22 cellular contexts compared by ENCODE assay signal in the genomic region with DNA sequence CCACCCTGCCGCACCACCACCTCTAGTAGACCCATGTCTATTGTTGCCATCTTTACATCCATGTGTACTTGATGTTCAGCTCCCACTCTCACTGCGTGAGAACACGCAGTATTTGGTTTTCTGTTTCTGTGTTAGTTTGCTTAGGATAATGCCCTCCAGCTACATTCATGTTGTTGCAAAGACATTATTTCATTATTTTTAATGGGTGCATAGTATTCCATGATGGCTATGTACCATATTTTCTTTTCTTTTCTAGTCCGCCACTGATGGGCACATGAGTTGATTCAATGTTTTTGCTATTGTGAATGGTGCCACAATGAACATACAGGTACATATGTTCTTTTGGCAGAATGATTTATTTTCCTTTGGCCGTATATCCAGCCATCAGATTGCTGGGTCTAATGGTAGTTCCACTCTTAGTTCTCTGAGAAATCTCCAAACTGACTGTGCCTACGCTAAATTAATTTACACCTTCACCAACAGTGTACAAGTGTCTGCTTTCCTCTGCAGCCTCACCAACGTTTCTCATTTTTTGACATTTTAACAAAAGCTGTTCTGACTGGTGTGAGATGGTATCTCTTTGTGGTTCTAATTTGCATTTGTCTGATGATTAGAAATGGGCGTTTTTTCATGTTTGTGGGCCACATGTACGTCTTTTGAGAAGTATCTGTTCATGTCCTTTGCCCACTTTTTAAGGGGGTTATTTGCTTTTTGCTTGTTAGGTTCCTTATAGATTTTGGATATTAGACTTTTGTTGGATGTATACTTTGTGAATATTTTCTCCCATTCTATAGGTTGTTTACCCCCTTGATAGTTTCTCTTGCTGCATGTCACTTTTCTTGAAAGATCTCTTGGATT. TPM values are rescaled to one million over a fixed set of nuclear protein-coding genes. Genes with fewer than 3 reads are reported as not detected.
A peak's percentile ranks its signal among the peaks of the same experiment; 100 is the strongest.
DNase-seq lines count a peak whose midpoint lies in the region; ATAC-seq and TF ChIP-seq lines count a peak whose summit lies in the region.
"Had no signal": no experiment of that assay in that cellular context is flagged by ENCODE, and none has a peak within 500 bp of the region (broad histone marks: within the 10 kb centered on the region; RNA-seq: fewer than 3 reads in every experiment).

No MANE protein-coding gene starts in this region.

- H3K27me3 ChIP-seq in spleen (replicated peaks in 1 of 7) (no peaks in the 10 kb centered on the region), mesendoderm (ENCODE audit: insufficient read depth, low read length, poor library complexity) (no peaks in the 10 kb centered on the region)
- H3K27me3 ChIP-seq: esophagus muscularis mucosa had no signal

- H3K56ac ChIP-seq in mesendoderm (ENCODE audit: low read length), result no peak overlapping the region

- H3K4me1 ChIP-seq in spleen (peaks cover 0 to 11% (median 0%) of the 10 kb centered on the region in 6 donors), mesendoderm (ENCODE audit: control insufficient read depth, low read depth, low read length) (no peaks in the 10 kb centered on the region)
- H3K4me1 ChIP-seq: esophagus muscularis mucosa, HAP-1 had no signal

- no peak overlapping the region for H2BK5ac ChIP-seq in mesendoderm (ENCODE audit: low read length)

- no peaks in the 10 kb centered on the region for H3K27me3 Mint-ChIP-seq in activated naive CD4-positive, alpha-beta T cell treated with anti-CD3 and anti-CD28 coated beads, Interleukin-2, amount 10 ng/mL, durations not matched to agents 7 days and 5 days
- H3K27me3 Mint-ChIP-seq in T-helper 17 cell, result no peaks in the 10 kb centered on the region
- no peaks in the 10 kb centered on the region for H3K27me3 Mint-ChIP-seq in central memory CD8-positive, alpha-beta T cell
- H3K27me3 Mint-ChIP-seq in mesothelial cell of epicardium (ENCODE audit: low read depth), result no peaks in the 10 kb centered on the region
- H3K27me3 Mint-ChIP-seq: activated naive CD8-positive, alpha-beta T cell treated with anti-CD3 and anti-CD28 coated beads, Interleukin-2, amount 10 ng/mL, durations not matched to agents 7 days and 5 days had no signal

- H3K9me3 ChIP-seq in T-helper 17 cell (ENCODE audit: control insufficient read depth, low read length, poor library complexity, severe bottlenecking) (no peaks in the 10 kb centered on the region), spleen (no peaks in the 10 kb centered on the region)
- H3K9me3 ChIP-seq: esophagus muscularis mucosa, HAP-1, mucosa of descending colon, thoracic aorta had no signal

- H3K27ac ChIP-seq in spleen (peak overlapping the region in 5 of 8 donors; percentile 28 to 61 (median 47)), mesendoderm (ENCODE audit: low read depth, low read length) (no peak overlapping the region)
- H3K27ac ChIP-seq: esophagus muscularis mucosa, thoracic aorta had no signal

- WGBS in spleen, 5 donors, result 87 to 91% (median 90%) methylated on average over 9 of the region's 9 CpGs
- WGBS in mesendoderm (ENCODE audit: extremely low coverage, insufficient coverage, low lambda C conversion rate), result no CpG with 5 or more reads among the region's 9 CpGs

- peaks cover 14% of the 10 kb centered on the region for H3K79me1 ChIP-seq in mesendoderm (ENCODE audit: low read length)

- H3K4ac ChIP-seq in mesendoderm (ENCODE audit: low read depth, low read length), result no peak overlapping the region

- no peak overlapping the region for H3K23ac ChIP-seq in mesendoderm (ENCODE audit: low read length)

- TF ChIP-seq POLR2A in spleen (IDR thresholded peaks at IDR 0.05), result no peak

- peak overlapping the region; percentile 92 for H3K27ac Mint-ChIP-seq in activated naive CD4-positive, alpha-beta T cell treated with anti-CD3 and anti-CD28 coated beads, Interleukin-2, amount 10 ng/mL, durations not matched to agents 7 days and 5 days
- H3K27ac Mint-ChIP-seq in T-helper 17 cell, result peak overlapping the region; percentile 94
- peak overlapping the region; percentile 99 for H3K27ac Mint-ChIP-seq in central memory CD8-positive, alpha-beta T cell (ENCODE audit: low read depth)
- H3K27ac Mint-ChIP-seq in mesothelial cell of epicardium, result no peak overlapping the region

- no peak overlapping the region for H3K9ac ChIP-seq in mesendoderm (ENCODE audit: low read length)

- H3K36me3 Mint-ChIP-seq in activated naive CD4-positive, alpha-beta T cell treated with anti-CD3 and anti-CD28 coated beads, Interleukin-2, amount 10 ng/mL, durations not matched to agents 7 days and 5 days, result peaks cover 27% of the 10 kb centered on the region
- H3K36me3 Mint-ChIP-seq in T-helper 17 cell (ENCODE audit: low read depth) (peaks cover 2% of the 10 kb centered on the region), mesothelial cell of epicardium (peaks cover 6% of the 10 kb centered on the region)
- H3K36me3 Mint-ChIP-seq in central memory CD8-positive, alpha-beta T cell (ENCODE audit: insufficient read depth), result peaks cover 23% of the 10 kb centered on the region

- peaks cover 24% of the 10 kb centered on the region for H3K4me1 Mint-ChIP-seq in activated naive CD4-positive, alpha-beta T cell treated with anti-CD3 and anti-CD28 coated beads, Interleukin-2, amount 10 ng/mL, durations not matched to agents 7 days and 5 days
- H3K4me1 Mint-ChIP-seq in T-helper 17 cell (peaks cover 23% of the 10 kb centered on the region), mesothelial cell of epicardium (no peaks in the 10 kb centered on the region)
- peaks cover 26% of the 10 kb centered on the region for H3K4me1 Mint-ChIP-seq in central memory CD8-positive, alpha-beta T cell
- H3K4me1 Mint-ChIP-seq: CD14-positive monocyte, WTC11 had no signal

- H2AK5ac ChIP-seq in mesendoderm (ENCODE audit: low read length), result no peak overlapping the region

- H2BK15ac ChIP-seq in mesendoderm (replicated peaks; ENCODE audit: low read depth), result no peak overlapping the region

- peaks cover 54% of the 10 kb centered on the region for H3K79me2 ChIP-seq in mesendoderm (ENCODE audit: control insufficient read depth, insufficient read depth, low read length)

- ATAC-seq in T-helper 17 cell, result peak; percentile 87
- ATAC-seq in central memory CD8-positive, alpha-beta T cell (replicated peaks; ENCODE audit: extremely low read depth, poor library complexity, severe bottlenecking), result peak; percentile 80
- ATAC-seq: left ventricle myocardium superior, mucosa of descending colon, WTC11 had no signal

- no peak overlapping the region for H3K4me2 ChIP-seq in mesendoderm (ENCODE audit: low read length)

- TF ChIP-seq CTCF in spleen (IDR thresholded peaks at IDR 0.05 in 8 of 11, conservative IDR thresholded peaks at IDR 0.05 in 3 of 11), result no peak
- TF ChIP-seq CTCF in mesothelial cell of epicardium (IDR thresholded peaks at IDR 0.05; ENCODE audit: unreplicated experiment), result no peak

- H3K4me3 Mint-ChIP-seq in activated naive CD4-positive, alpha-beta T cell treated with anti-CD3 and anti-CD28 coated beads, Interleukin-2, amount 10 ng/mL, durations not matched to agents 7 days and 5 days, result peak overlapping the region; percentile 43
- H3K4me3 Mint-ChIP-seq in T-helper 17 cell (peak overlapping the region; percentile 80), mesothelial cell of epicardium (no peak overlapping the region)
- H3K4me3 Mint-ChIP-seq in central memory CD8-positive, alpha-beta T cell, result peak overlapping the region; percentile 77
- H3K4me3 Mint-ChIP-seq: activated naive CD8-positive, alpha-beta T cell treated with anti-CD3 and anti-CD28 coated beads, Interleukin-2, amount 10 ng/mL, durations not matched to agents 7 days and 5 days; CD14-positive monocyte; WTC11 had no signal

- DNase-seq in activated naive CD4-positive, alpha-beta T cell treated with anti-CD3 and anti-CD28 coated beads, Interleukin-2, amount 10 ng/mL, durations not matched to agents 7 days and 5 days, result no peak
- DNase-seq in activated naive CD4-positive, alpha-beta T cell treated with anti-CD3 and anti-CD28 coated beads, Interleukin-2, amount 50 U/mL, for 16 hours, result no peak
- no peak for DNase-seq in T-helper 17 cell
- peak in 1 of 2 donors; percentile 48 for DNase-seq in central memory CD8-positive, alpha-beta T cell (ENCODE audit: low spot score in 2 of 2)
- no peak for DNase-seq in spleen
- no peak for DNase-seq in NCI-H2081 (lab: John Stamatoyannopoulos, UW)
- DNase-seq in mesendoderm, result no peak
- DNase-seq in mesothelial cell of epicardium (ENCODE audit: low spot score in 2 of 2, unreplicated experiment in 2 of 2), result no peak
- DNase-seq: activated naive CD8-positive, alpha-beta T cell treated with anti-CD3 and anti-CD28 coated beads, Interleukin-2, amount 10 ng/mL, durations not matched to agents 7 days and 5 days; hippocampal formation; KBM-7; left ventricle myocardium superior; mucosa of descending colon; NCI-H1436; NCI-H526; stimulated activated CD4-positive, alpha-beta T cell treated with anti-CD3 and anti-CD28 coated beads, Interleukin-1b, Interleukin-23, amount 100 ng/mL, for 48 hours; T-helper 9 cell had no signal

- H3K18ac ChIP-seq in mesendoderm (ENCODE audit: low read length), result no peak overlapping the region

- no peak overlapping the region for H4K8ac ChIP-seq in mesendoderm (ENCODE audit: low read depth, low read length)

- no peak overlapping the region for H2BK120ac ChIP-seq in mesendoderm (ENCODE audit: low read depth, low read length)

- no peaks in the 10 kb centered on the region for H3K9me3 Mint-ChIP-seq in activated naive CD4-positive, alpha-beta T cell treated with anti-CD3 and anti-CD28 coated beads, Interleukin-2, amount 10 ng/mL, durations not matched to agents 7 days and 5 days
- no peaks in the 10 kb centered on the region for H3K9me3 Mint-ChIP-seq in central memory CD8-positive, alpha-beta T cell
- no peaks in the 10 kb centered on the region for H3K9me3 Mint-ChIP-seq in mesothelial cell of epicardium
- H3K9me3 Mint-ChIP-seq: activated naive CD8-positive, alpha-beta T cell treated with anti-CD3 and anti-CD28 coated beads, Interleukin-2, amount 10 ng/mL, durations not matched to agents 7 days and 5 days; CD14-positive monocyte; WTC11 had no signal

- intact Hi-C loops in spleen (cut with DNase I; ENCODE audit: low total_unique reads), result no loop called here

- H3K36me3 ChIP-seq in spleen, result peaks cover 0 to 32% (median 6%) of the 10 kb centered on the region in 6 donors
- H3K36me3 ChIP-seq in mesendoderm (ENCODE audit: control insufficient read depth, insufficient read depth, low read length), result peaks cover 1% of the 10 kb centered on the region

- CTCF ChIA-PET in activated naive CD4-positive, alpha-beta T cell treated with anti-CD3 and anti-CD28 coated beads, Interleukin-2, amount 10 ng/mL, durations not matched to agents 7 days and 5 days (lab: Charles Lee), result no interaction called here

- H3K4me3 ChIP-seq in spleen (no peak overlapping the region), mesendoderm (ENCODE audit: low read length) (no peak overlapping the region)
- H3K4me3 ChIP-seq: esophagus muscularis mucosa, HAP-1, mucosa of descending colon, thoracic aorta had no signal

- H4K5ac ChIP-seq in mesendoderm (ENCODE audit: low read length), result no peak overlapping the region

RNA-seq across cellular contexts. Expression of a gene that starts 10.5 kb away (rescaled TPM):
- total RNA-seq in T-helper 17 cell (10 to 100 TPM; 22.4 to 24.6 TPM), spleen (10 to 100 TPM; 13.6 to 20.2 (median 17.7) TPM), mesothelial cell of epicardium (25.0 to 25.7 TPM (median 25.1 TPM) in 3 replicates)
- polyA plus RNA-seq in spleen, result 10 to 100 TPM; 14.2 to 29.0 (median 26.7) TPM
- polyA plus RNA-seq in mesendoderm (2013, experiment 1 of 2), result 12.7 TPM
- 11.8 TPM for polyA plus RNA-seq in mesendoderm (2013, experiment 2 of 2)

RNA-seq across cellular contexts. Expression of a gene that starts 18.3 kb away (rescaled TPM):
- total RNA-seq in T-helper 17 cell (10 to 100 TPM; 43.6 to 50.2 TPM), spleen (10 to 100 TPM; 44.9 to 59.3 (median 49.9) TPM), mesothelial cell of epicardium (60.0 to 63.7 TPM (median 62.4 TPM) in 3 replicates)
- 10 to 100 TPM; 36.0 to 51.2 (median 45.0) TPM for polyA plus RNA-seq in spleen
- 162 TPM for polyA plus RNA-seq in mesendoderm (2013, experiment 1 of 2)
- 165 TPM for polyA plus RNA-seq in mesendoderm (2013, experiment 2 of 2)

RNA-seq across cellular contexts. Expression of a gene that starts 20.6 kb away (rescaled TPM):
- total RNA-seq in T-helper 17 cell (10 to 100 TPM; 75.7 to 80.3 TPM), spleen (100 to 1,000 TPM; 102 to 140 (median 118) TPM), mesothelial cell of epicardium (83.0 to 88.4 TPM (median 88.2 TPM) in 3 replicates)
- polyA plus RNA-seq in spleen, result 100 to 1,000 TPM in 1 of 3 donors, 10 to 100 TPM in 2; 84.9 to 128 (median 86.5) TPM
- 26.0 TPM for polyA plus RNA-seq in mesendoderm (2013, experiment 1 of 2)
- polyA plus RNA-seq in mesendoderm (2013, experiment 2 of 2), result 24.0 TPM

RNA-seq across cellular contexts. Expression of a gene that starts 20.9 kb away (rescaled TPM):
- total RNA-seq in T-helper 17 cell, result 10 to 100 TPM; 29.8 to 33.2 TPM
- 10 to 100 TPM; 26.5 to 33.9 (median 30.3) TPM for total RNA-seq in spleen
- polyA plus RNA-seq in spleen, result 10 to 100 TPM; 33.4 to 58.1 (median 48.5) TPM
- polyA plus RNA-seq in mesendoderm (2013, experiment 1 of 2), result 44.6 TPM
- 45.3 TPM for polyA plus RNA-seq in mesendoderm (2013, experiment 2 of 2)
- 42.2 to 49.0 TPM (median 47.1 TPM) in 3 replicates for total RNA-seq in mesothelial cell of epicardium

RNA-seq across cellular contexts. Expression of a gene that starts 34.5 kb away (rescaled TPM):
- total RNA-seq in T-helper 17 cell (10 to 100 TPM; 52.2 to 70.2 TPM), spleen (10 to 100 TPM; 56.8 to 73.8 (median 61.9) TPM), mesothelial cell of epicardium (87.5 to 90.1 TPM (median 89.3 TPM) in 3 replicates)
- polyA plus RNA-seq in spleen, result 10 to 100 TPM; 27.5 to 39.1 (median 37.1) TPM
- 75.2 TPM for polyA plus RNA-seq in mesendoderm (2013, experiment 1 of 2)
- 68.8 TPM for polyA plus RNA-seq in mesendoderm (2013, experiment 2 of 2)
